Comparison of ENCODE assay signal across 16 cellular contexts in genomic region chr18:21991897-21992296, GRCh38.
A peak's percentile ranks its signal among the peaks of the same experiment; 100 is the strongest.
DNase-seq lines count a peak whose midpoint lies in the region; ATAC-seq, FAIRE-seq and TF ChIP-seq lines count a peak whose summit lies in the region.
"Had no signal": no experiment of that assay in that cellular context is flagged by ENCODE, and none has a peak within 500 bp of the region (broad histone marks: within the 10 kb centered on the region; RNA-seq: fewer than 3 reads in every experiment).

No MANE protein-coding gene starts in this region.

- peak; percentile 69 for DNase-seq in H9
- no peak for DNase-seq in WTC11 (ENCODE audit: low spot score)
- DNase-seq in trophoblast cell = peak; percentile 87 to 92
- no peak for DNase-seq in NCI-H1092 treated with DMSO at 0.1 percent for 48 hours (lab: John Stamatoyannopoulos, UW)
- DNase-seq in activated T-cell treated with anti-CD3 and anti-CD28 coated beads, Interleukin-2, amount 50 U/mL, for 24 hours = no peak
- no peak for DNase-seq in D721Med (ENCODE audit: insufficient read length, low spot score)
- DNase-seq in activated CD8-positive, alpha-beta memory T cell treated with anti-CD3 and anti-CD28 coated beads, Interleukin-2, amount 50 U/mL, for 48 hours = no peak
- DNase-seq: NCI-H2029 treated with DMSO at 0.1 percent for 48 hours; NCI-H2171 treated with DMSO at 0.1 percent for 48 hours; NCI-H446 treated with DMSO at 0.1 percent for 48 hours; NK-92 treated with Interleukin-12 subunit alpha and Interleukin-12 subunit beta, amount 100 ng/mL, for 24 hours; OCI-M1; SIG-M5 had no signal

- H3K9ac ChIP-seq in H9 (ENCODE audit: extremely low read depth, insufficient read length, low read length) (no peak overlapping the region), iPS-18a (ENCODE audit: low read length) (no peak overlapping the region), trophoblast cell (ENCODE audit: low read length) (no peak overlapping the region)

- H3K4me3 ChIP-seq in iPS-18a (ENCODE audit: low read length) (peak overlapping the region; percentile 15), trophoblast cell (ENCODE audit: low read depth, low read length) (no peak overlapping the region)

- H3K27me3 ChIP-seq in H9 (ENCODE audit: insufficient read depth, low read length) = no peaks in the 10 kb centered on the region
- no peaks in the 10 kb centered on the region for H3K27me3 ChIP-seq in iPS-18a (ENCODE audit: control insufficient read depth, insufficient read depth, low read length)
- no peaks in the 10 kb centered on the region for H3K27me3 ChIP-seq in trophoblast cell (ENCODE audit: insufficient read depth, low read length)

- FAIRE-seq in D721Med (lab: Jason Lieb, UNC) = no peak
- FAIRE-seq: HepG2 had no signal

- no peak overlapping the region for H2BK5ac ChIP-seq in H9 (ENCODE audit: insufficient read length, low read length)
- H2BK5ac ChIP-seq in trophoblast cell (ENCODE audit: low read depth, low read length, poor library complexity) = no peak overlapping the region

- no peaks in the 10 kb centered on the region for H3K9me3 Mint-ChIP-seq in H9
- H3K9me3 Mint-ChIP-seq in WTC11 = no peaks in the 10 kb centered on the region
- no peaks in the 10 kb centered on the region for H3K9me3 Mint-ChIP-seq in activated T-cell treated with anti-CD3 and anti-CD28 coated beads, Interleukin-2, amount 50 U/mL, for 24 hours

- H2AK5ac ChIP-seq in H9 (ENCODE audit: insufficient read length, low read length) (no peak overlapping the region), trophoblast cell (ENCODE audit: low read length) (no peak overlapping the region)

- H3K27me3 Mint-ChIP-seq in H9 (ENCODE audit: low read depth) (peaks cover 10% of the 10 kb centered on the region; the same call in 1 of the 2 replicates), WTC11 (ENCODE audit: low read depth) (peaks cover 41% of the 10 kb centered on the region)
- peaks cover 5% of the 10 kb centered on the region for H3K27me3 Mint-ChIP-seq in activated T-cell treated with anti-CD3 and anti-CD28 coated beads, Interleukin-2, amount 50 U/mL, for 24 hours

- peaks cover 24 to 30% of the 10 kb centered on the region in 2 experiments for H3K4me1 Mint-ChIP-seq in H9
- peaks cover 25% of the 10 kb centered on the region for H3K4me1 Mint-ChIP-seq in WTC11
- no peaks in the 10 kb centered on the region for H3K4me1 Mint-ChIP-seq in activated T-cell treated with anti-CD3 and anti-CD28 coated beads, Interleukin-2, amount 50 U/mL, for 24 hours (ENCODE audit: low read depth)

- no peak overlapping the region for H3K4me2 ChIP-seq in H9 (ENCODE audit: insufficient read depth, insufficient read length, low read length)
- no peak overlapping the region for H3K4me2 ChIP-seq in trophoblast cell (ENCODE audit: low read length)

- H3K18ac ChIP-seq in H9 (ENCODE audit: insufficient read length, low read depth, low read length) (no peak overlapping the region), trophoblast cell (ENCODE audit: low read length) (no peak overlapping the region)

- CTCF ChIA-PET in WTC11 (lab: Charles Lee) = no interaction called here

- TF ChIP-seq CTCF in H9 (conservative IDR thresholded peaks at IDR 0.05) = no peak
- TF ChIP-seq CTCF in WTC11 (IDR thresholded peaks at IDR 0.05) = no peak
- TF ChIP-seq CTCF in D721Med (IDR thresholded peaks at IDR 0.05; ENCODE audit: insufficient read depth, missing control alignments) = no peak

- no peak overlapping the region for H3K27ac Mint-ChIP-seq in H9
- H3K27ac Mint-ChIP-seq in WTC11 = no peak overlapping the region
- no peak overlapping the region for H3K27ac Mint-ChIP-seq in activated T-cell treated with anti-CD3 and anti-CD28 coated beads, Interleukin-2, amount 50 U/mL, for 24 hours

- no CpG with 5 or more reads among the region's 6 CpGs for WGBS in H9 (ENCODE audit: extremely low coverage, insufficient read length, low lambda C conversion rate)
- no CpG with 5 or more reads among the region's 6 CpGs for WGBS in trophoblast cell (ENCODE audit: extremely low coverage, insufficient coverage, insufficient read length)

- no peak overlapping the region for H4K5ac ChIP-seq in H9 (ENCODE audit: insufficient read length, low read depth, low read length)

- no peaks in the 10 kb centered on the region for H3K23me2 ChIP-seq in H9 (ENCODE audit: insufficient read length, low read depth, low read length, poor library complexity, severe bottlenecking)

- no peak overlapping the region for H2BK20ac ChIP-seq in H9 (ENCODE audit: low read depth, low read length, poor library complexity, severe bottlenecking)

- H3K36me3 ChIP-seq in iPS-18a (ENCODE audit: control insufficient read depth, low read depth, low read length) (no peaks in the 10 kb centered on the region), trophoblast cell (ENCODE audit: control insufficient read depth in 1 of 2, insufficient read depth in 2 of 2, low read length in 2 of 2) (no peaks in the 10 kb centered on the region)

- no peak overlapping the region for H2AFZ ChIP-seq in H9 (ENCODE audit: low read length)
- no peak overlapping the region for H2AFZ ChIP-seq in trophoblast cell (ENCODE audit: insufficient read depth, low read length, poor library complexity)

- POLR2A ChIA-PET in WTC11 (lab: Charles Lee) = no interaction called here

- no peaks in the 10 kb centered on the region for H4K20me1 ChIP-seq in H9 (ENCODE audit: control insufficient read depth, insufficient read depth, insufficient read length)

- H3K23ac ChIP-seq in H9 (ENCODE audit: insufficient read length, low read depth, low read length) = no peak overlapping the region
- H3K23ac ChIP-seq in trophoblast cell (ENCODE audit: low read length) = no peak overlapping the region

- H3K27ac ChIP-seq in H9 (ENCODE audit: insufficient read length, low read depth, low read length) (no peak overlapping the region), iPS-18a (ENCODE audit: low read length) (no peak overlapping the region), trophoblast cell (ENCODE audit: low read depth, low read length) (peak overlapping the region; percentile 57)
- H3K27ac ChIP-seq: C4-2B had no signal

- no peak overlapping the region for H3K56ac ChIP-seq in H9 (ENCODE audit: insufficient read length, low read depth, low read length)

- H3K4ac ChIP-seq in H9 (ENCODE audit: low read depth, low read length) (no peak overlapping the region), trophoblast cell (ENCODE audit: low read depth, low read length) (no peak overlapping the region)

- no peak overlapping the region for H2BK15ac ChIP-seq in H9 (ENCODE audit: low read depth, low read length)

- H3K79me2 ChIP-seq in H9 (ENCODE audit: insufficient read depth, low read length) = no peaks in the 10 kb centered on the region
- peaks cover 2% of the 10 kb centered on the region for H3K79me2 ChIP-seq in trophoblast cell (ENCODE audit: control insufficient read depth, insufficient read depth, low read length, poor library complexity)

- ATAC-seq in WTC11 = peak; percentile 62

- H4K8ac ChIP-seq in H9 (replicated peaks; ENCODE audit: insufficient read length, low read depth, low read length) = no peak overlapping the region
- H4K8ac ChIP-seq in trophoblast cell (ENCODE audit: low read depth, low read length) = no peak overlapping the region

- no peak overlapping the region for H4K12ac ChIP-seq in trophoblast cell (ENCODE audit: low read depth, low read length)

- H3K4me3 Mint-ChIP-seq in H9 = no peak overlapping the region
- no peak overlapping the region for H3K4me3 Mint-ChIP-seq in WTC11
- no peak overlapping the region for H3K4me3 Mint-ChIP-seq in activated T-cell treated with anti-CD3 and anti-CD28 coated beads, Interleukin-2, amount 50 U/mL, for 24 hours

- no peak overlapping the region for H3K14ac ChIP-seq in H9 (ENCODE audit: insufficient read depth, low read length)
- H3K14ac ChIP-seq in trophoblast cell (ENCODE audit: low read length) = no peak overlapping the region

- no peaks in the 10 kb centered on the region for H3K79me1 ChIP-seq in H9 (ENCODE audit: insufficient read depth, low read depth, low read length, poor library complexity, severe bottlenecking)
- peaks cover 6% of the 10 kb centered on the region for H3K79me1 ChIP-seq in trophoblast cell (ENCODE audit: low read length)

- H3K4me1 ChIP-seq in H9 (ENCODE audit: insufficient read depth, low read length) (no peaks in the 10 kb centered on the region; the same call in 1 of the 2 replicates), iPS-18a (ENCODE audit: control insufficient read depth, low read depth, low read length) (peaks cover 18% of the 10 kb centered on the region), trophoblast cell (ENCODE audit: control insufficient read depth in 1 of 2, insufficient read depth in 2 of 2, low read length in 2 of 2) (peaks cover 7 to 9% of the 10 kb centered on the region in 2 experiments)

- H3T11ph ChIP-seq in H9 (ENCODE audit: low read length) = no peak overlapping the region

- H3K9me3 ChIP-seq in H9 (ENCODE audit: control insufficient read depth, low read depth, low read length) (no peaks in the 10 kb centered on the region), iPS-18a (ENCODE audit: control insufficient read depth, low read depth, low read length) (no peaks in the 10 kb centered on the region), trophoblast cell (ENCODE audit: insufficient read depth, low read depth, low read length) (peaks cover 2% of the 10 kb centered on the region)

- H4K91ac ChIP-seq in H9 (ENCODE audit: insufficient read length, low read depth, low read length) (no peak overlapping the region), trophoblast cell (ENCODE audit: low read depth, low read length) (no peak overlapping the region)

- no peaks in the 10 kb centered on the region for H3K36me3 Mint-ChIP-seq in H9 (ENCODE audit: insufficient read depth in 1 of 3, low read depth in 3 of 3)
- no peaks in the 10 kb centered on the region for H3K36me3 Mint-ChIP-seq in WTC11
- H3K36me3 Mint-ChIP-seq in activated T-cell treated with anti-CD3 and anti-CD28 coated beads, Interleukin-2, amount 50 U/mL, for 24 hours (ENCODE audit: low read depth) = no peaks in the 10 kb centered on the region

- no peak overlapping the region for H2BK120ac ChIP-seq in H9 (ENCODE audit: low read depth, low read length, poor library complexity, severe bottlenecking)
- H2BK120ac ChIP-seq in trophoblast cell (ENCODE audit: insufficient read depth, low read length, poor library complexity) = no peak overlapping the region

- H2BK12ac ChIP-seq in H9 (ENCODE audit: insufficient read length, low read depth, low read length) (no peak overlapping the region), trophoblast cell (ENCODE audit: low read length) (no peak overlapping the region)

TF ChIP-seq in WTC11, 78 proteins besides CTCF, POLR2A, EP300 and RAD21 (continues in another document):
- TF ChIP-seq GABPB1 (CRISPR knock-in tag; IDR thresholded peaks at IDR 0.05) (no peak), MLX (CRISPR knock-in tag; IDR thresholded peaks at IDR 0.05) (no peak)

Comparison
In these comparisons a context has a peak if more than half of its experiments do, and no peak if none do; other contexts are left out.
1. DNase-seq: peak in H9 (single experiment) and trophoblast cell (2 of 2); none in WTC11 (single experiment), NCI-H1092 treated with DMSO at 0.1 percent for 48 hours (single experiment), activated T-cell treated with anti-CD3 and anti-CD28 coated beads, Interleukin-2, amount 50 U/mL, for 24 hours (single experiment), D721Med (single experiment) and activated CD8-positive, alpha-beta memory T cell treated with anti-CD3 and anti-CD28 coated beads, Interleukin-2, amount 50 U/mL, for 48 hours (single experiment).